In genomic region chr16:68564367-68564985, GRCh38 we compare ENCODE assay signal across 17 cellular contexts. TPM values are rescaled to one million over a fixed set of nuclear protein-coding genes. Genes with fewer than 3 reads are reported as not detected.
DNase-seq lines count a peak whose midpoint lies in the region; TF ChIP-seq lines count a peak whose summit lies in the region.
"Had no signal": no experiment of that assay in that cellular context is flagged by ENCODE, and none has a peak within 500 bp of the region (broad histone marks: within the 10 kb centered on the region; RNA-seq: fewer than 3 reads in every experiment).

No MANE protein-coding gene starts in this region.

- 94 to 96% methylated on average over 9 of the region's 9 CpGs for WGBS in esophagus squamous epithelium, 2 donors

- no peak overlapping the region for H3K27ac Mint-ChIP-seq in neural crest cell (ENCODE audit: unreplicated experiment)
- H3K27ac Mint-ChIP-seq: activated CD8-positive, alpha-beta T cell treated with anti-CD3 and anti-CD28 coated beads for 36 hours had no signal

- H3K27me3 ChIP-seq in duodenal mucosa (ENCODE audit: control insufficient read depth in 1 of 2, insufficient read depth in 2 of 2, low read length in 2 of 2) (no peaks in the 10 kb centered on the region), esophagus squamous epithelium (no peaks in the 10 kb centered on the region)
- H3K27me3 ChIP-seq: tibial nerve had no signal

- TF ChIP-seq CTCF in neural crest cell (conservative IDR thresholded peaks at IDR 0.05) (no peak), esophagus squamous epithelium (IDR thresholded peaks at IDR 0.05) (no peak)

- no peak for TF ChIP-seq POLR2A in esophagus squamous epithelium (IDR thresholded peaks at IDR 0.05)

- H3K27me3 Mint-ChIP-seq in neural crest cell (ENCODE audit: low read depth) = peaks cover 3% of the 10 kb centered on the region
- H3K27me3 Mint-ChIP-seq: activated CD8-positive, alpha-beta T cell treated with anti-CD3 and anti-CD28 coated beads for 36 hours had no signal

- intact Hi-C loops in esophagus squamous epithelium (cut with DNase I) = no loop called here

- no peak overlapping the region for H3K27ac ChIP-seq in duodenal mucosa (ENCODE audit: low read depth, low read length)
- H3K27ac ChIP-seq in esophagus squamous epithelium = no peak overlapping the region
- H3K27ac ChIP-seq: epithelial cell of prostate, tibial nerve had no signal

- H3K4me1 ChIP-seq in duodenal mucosa (ENCODE audit: control insufficient read depth in 1 of 2, insufficient read depth in 2 of 2, low read length in 2 of 2) = no peaks in the 10 kb centered on the region
- no peaks in the 10 kb centered on the region for H3K4me1 ChIP-seq in esophagus squamous epithelium
- H3K4me1 ChIP-seq: Caco-2, tibial nerve had no signal

- peak; percentile 7 for DNase-seq in NCI-H1092 treated with DMSO at 0.1 percent for 48 hours (lab: John Stamatoyannopoulos, UW)
- DNase-seq in NCI-H1092 (lab: John Stamatoyannopoulos, UW) = no peak
- DNase-seq in LHCN-M2 (ENCODE audit: low read depth) = peak; percentile 22
- DNase-seq in neural crest cell (ENCODE audit: low read depth, low spot score) = no peak
- DNase-seq in anterior cingulate cortex (lab: John Stamatoyannopoulos, UW) = no peak
- DNase-seq in T-helper 9 cell = no peak
- no peak for DNase-seq in esophagus squamous epithelium (lab: John Stamatoyannopoulos, UW)
- DNase-seq: 8988T; activated CD8-positive, alpha-beta T cell treated with anti-CD3 and anti-CD28 coated beads for 36 hours; activated effector memory CD4-positive, alpha-beta T cell treated with anti-CD3 and anti-CD28 coated beads, Interleukin-2, amount 50 U/mL, for 16 hours; NCI-H1048; NCI-H524 treated with DMSO at 0.1 percent for 48 hours; SHP77 had no signal

- H3K9ac ChIP-seq in duodenal mucosa (ENCODE audit: low read depth in 1 of 2, low read length in 2 of 2) = no peak overlapping the region

- H3K36me3 Mint-ChIP-seq in neural crest cell (ENCODE audit: low read depth) = peaks cover 87% of the 10 kb centered on the region

- H3K9me3 ChIP-seq in duodenal mucosa (ENCODE audit: control insufficient read depth in 1 of 2, low read length in 2 of 2) (peaks cover 86 to 91% of the 10 kb centered on the region in 2 donors), esophagus squamous epithelium (peaks cover 20 to 100% (median 100%) of the 10 kb centered on the region in 3 donors)

- no peaks in the 10 kb centered on the region for H3K4me1 Mint-ChIP-seq in neural crest cell

- H3K36me3 ChIP-seq in duodenal mucosa (ENCODE audit: control insufficient read depth in 1 of 2, insufficient read depth in 2 of 2, low read length in 2 of 2) (peaks cover 31 to 43% of the 10 kb centered on the region in 2 donors), esophagus squamous epithelium (peaks cover 14 to 49% (median 32%) of the 10 kb centered on the region in 3 donors)

- peak overlapping the region; percentile 14 for H3K4me3 Mint-ChIP-seq in neural crest cell
- H3K4me3 Mint-ChIP-seq: activated CD8-positive, alpha-beta T cell treated with anti-CD3 and anti-CD28 coated beads for 36 hours had no signal

- H3K9me3 Mint-ChIP-seq in neural crest cell = peaks cover 56% of the 10 kb centered on the region

- H3K4me3 ChIP-seq in duodenal mucosa (ENCODE audit: low read depth in 1 of 2, low read length in 2 of 2) (peak overlapping the region; percentile 10 to 30), esophagus squamous epithelium (no peak overlapping the region)
- H3K4me3 ChIP-seq: tibial nerve had no signal

RNA-seq across cellular contexts. Expression of gene ZFP90, which starts 25.4 kb away (rescaled TPM):
- total RNA-seq in LHCN-M2 (2014; rRNA removed) = 27.6 and 38.7 TPM in 2 replicates
- 12.4 TPM for polyA plus RNA-seq in LHCN-M2 (2012)
- total RNA-seq in neural crest cell = 56.2 and 56.4 TPM in 2 replicates
- total RNA-seq in esophagus squamous epithelium = 10 to 100 TPM in 3 of 4 donors, 1 to 10 TPM in 1; 8.1 to 22.5 (median 13.8) TPM

Comparison
In these comparisons a context has a peak if more than half of its experiments do, and no peak if none do; other contexts are left out.
1. DNase-seq: peak in NCI-H1092 treated with DMSO at 0.1 percent for 48 hours (single experiment) and LHCN-M2 (single experiment); none in NCI-H1092 (single experiment), neural crest cell (single experiment), anterior cingulate cortex (0 of 58), T-helper 9 cell (single experiment) and esophagus squamous epithelium (single experiment).
2. H3K4me3 ChIP-seq: peak in duodenal mucosa (2 of 2); none in esophagus squamous epithelium (0 of 4).